Comparison of ENCODE assay signal across 10 cellular contexts in genomic region chr6:136962661-136963060, GRCh38. TPM values are rescaled to one million over a fixed set of nuclear protein-coding genes. Genes with fewer than 3 reads are reported as not detected.
A peak's percentile ranks its signal among the peaks of the same experiment; 100 is the strongest.
DNase-seq lines count a peak whose midpoint lies in the region; ATAC-seq and TF ChIP-seq lines count a peak whose summit lies in the region.
"Had no signal": no experiment of that assay in that cellular context is flagged by ENCODE, and none has a peak within 500 bp of the region (broad histone marks: within the 10 kb centered on the region; RNA-seq: fewer than 3 reads in every experiment).

No MANE protein-coding gene starts in this region.

- H3K4me1 ChIP-seq in A673 (ENCODE audit: insufficient read depth, low read length, poor library complexity, severe bottlenecking) = no peaks in the 10 kb centered on the region
- H3K4me1 ChIP-seq in NT2/D1 (ENCODE audit: insufficient read depth, insufficient read length) = peaks cover 10% of the 10 kb centered on the region
- H3K4me1 ChIP-seq in heart right ventricle = peaks cover 0 to 27% (median 7%) of the 10 kb centered on the region in 9 donors
- H3K4me1 ChIP-seq: A549 had no signal

- no peak overlapping the region for H3K27ac ChIP-seq in A673 (ENCODE audit: low read depth, low read length, poor library complexity, severe bottlenecking)
- H3K27ac ChIP-seq in heart right ventricle = peak overlapping the region in 9 of 10 donors; percentile 24 to 81 (median 64)
- H3K27ac ChIP-seq: A549 had no signal

- H3K27me3 ChIP-seq in A673 (replicated peaks; ENCODE audit: insufficient read depth, low read depth, low read length, poor library complexity) (no peaks in the 10 kb centered on the region), NT2/D1 (ENCODE audit: insufficient read depth, insufficient read length) (no peaks in the 10 kb centered on the region), heart right ventricle (peaks cover 0 to 14% (median 0%) of the 10 kb centered on the region in 7 donors)

- H3K36me3 ChIP-seq in A673 (ENCODE audit: insufficient read depth, low read length, poor library complexity, severe bottlenecking) (no peaks in the 10 kb centered on the region), NT2/D1 (ENCODE audit: insufficient read depth, insufficient read length, low read length) (no peaks in the 10 kb centered on the region), heart right ventricle (no peaks in the 10 kb centered on the region)

- H3K9ac ChIP-seq in NT2/D1 (ENCODE audit: insufficient read length, low read depth) = no peak overlapping the region

- POLR2A ChIA-PET in A673 (lab: Charles Lee; ENCODE audit: low non-redundant PET) = no interaction called here

- DNase-seq in A673 (ENCODE audit: low spot score) (peak; percentile 58), NCI-H128 (lab: John Stamatoyannopoulos, UW; ENCODE audit: unreplicated experiment) (peak; percentile 50), NT2/D1 (ENCODE audit: low read depth, low spot score) (peak; percentile 33), heart right ventricle (peak in 1 of 2 donors; percentile 56), dedifferentiated amniotic fluid mesenchymal stem cell (ENCODE audit: extremely low spot score) (no peak)
- no peak for DNase-seq in NK-92 treated with Interleukin-12 subunit alpha and Interleukin-12 subunit beta, amount 100 ng/mL, for 24 hours (lab: John Stamatoyannopoulos, UW)
- DNase-seq: activated CD4-positive, alpha-beta memory T cell treated with anti-CD3 and anti-CD28 coated beads for 36 hours had no signal

- H3K9me3 ChIP-seq in A673 (ENCODE audit: low read depth, low read length, poor library complexity, severe bottlenecking) (no peaks in the 10 kb centered on the region), NT2/D1 (ENCODE audit: insufficient read depth, low read length) (no peaks in the 10 kb centered on the region), heart right ventricle (no peaks in the 10 kb centered on the region)
- H3K9me3 ChIP-seq: A549 had no signal

- no peak overlapping the region for H3K4me3 ChIP-seq in A673 (ENCODE audit: low read depth, low read length, poor library complexity, severe bottlenecking)
- H3K4me3 ChIP-seq in NT2/D1 (ENCODE audit: insufficient read length, low read depth) = no peak overlapping the region
- H3K4me3 ChIP-seq in heart right ventricle = no peak overlapping the region
- H3K4me3 ChIP-seq: A549 had no signal

- CTCF ChIA-PET in A673 (lab: Charles Lee) = no interaction called here

- WGBS in heart right ventricle, 2 donors = 21 to 30% methylated on average over 4 of the region's 4 CpGs

- no TSS peak for BruUV-seq in A673 (replicated peaks; lab: Mats Ljungman, UMichigan)

- intact Hi-C loops in A673 (cut with micrococcal nuclease; ENCODE audit: unreplicated experiment) = no loop called here
- intact Hi-C loops in heart right ventricle (cut with DNase I) = loop anchor here in 2 of 10 donors (5.0 to 10.0 kb wide), 2 partner anchors 120 to 682 kb away; no protein-coding TSS in a partner anchor

- TF ChIP-seq CTCF in A673 (conservative IDR thresholded peaks at IDR 0.05; ENCODE audit: low read depth, low read length) (no peak), heart right ventricle (IDR thresholded peaks at IDR 0.05) (no peak)

- ATAC-seq in heart right ventricle (peak; percentile 82 to 95 (median 90)), GM21576 (IDR thresholded peaks at IDR 0.05; ENCODE audit: unreplicated experiment) (no peak), HG02973 (IDR thresholded peaks at IDR 0.05; ENCODE audit: unreplicated experiment) (no peak)
- ATAC-seq: A549 had no signal

RNA-seq across cellular contexts. Expression of gene SLC35D3, which starts 40.6 kb away (rescaled TPM):
- total RNA-seq in A673 (2021) (not detected in 2 replicates), heart right ventricle (not detected)
- under 1 TPM in 1 of 2 donors, not detected in 1; 0.04 TPM for polyA plus RNA-seq in heart right ventricle
- total RNA-seq: activated CD4-positive, alpha-beta memory T cell treated with anti-CD3 and anti-CD28 coated beads for 36 hours had no signal
- polyA plus RNA-seq: A549 had no signal

Comparison
In these comparisons a context has a peak if more than half of its experiments do, and no peak if none do; other contexts are left out.
1. DNase-seq: peak in A673 (single experiment), NCI-H128 (single experiment) and NT2/D1 (single experiment); none in NK-92 treated with Interleukin-12 subunit alpha and Interleukin-12 subunit beta, amount 100 ng/mL, for 24 hours (single experiment) and dedifferentiated amniotic fluid mesenchymal stem cell (single experiment).
2. ATAC-seq: peak in heart right ventricle (8 of 8); none in GM21576 (single experiment) and HG02973 (single experiment).